ENCODE assay signal across 1 cellular context in the genomic region with DNA sequence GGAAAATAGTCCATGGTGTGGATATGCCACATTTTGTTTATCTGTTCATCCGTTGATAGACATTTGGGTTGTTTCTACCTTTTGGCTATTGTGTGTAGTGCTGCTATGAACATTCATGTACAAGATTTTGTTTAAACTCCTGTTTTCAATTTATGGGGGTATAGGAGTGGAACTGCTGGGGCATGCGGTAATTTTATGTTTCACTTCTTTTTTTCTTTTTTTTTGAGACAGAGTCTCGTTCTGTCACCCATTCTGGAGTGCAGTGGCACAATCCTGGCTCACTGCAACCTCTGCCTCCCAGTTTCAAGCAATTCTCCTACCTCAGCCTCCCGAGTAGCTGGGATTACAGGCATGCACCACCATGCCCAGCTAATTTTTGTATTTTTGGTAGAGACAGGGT. TPM values are rescaled to one million over a fixed set of nuclear protein-coding genes. Genes with fewer than 3 reads are reported as not detected.
"Had no signal": no experiment of that assay in that cellular context is flagged by ENCODE, and none has a peak within 500 bp of the region (broad histone marks: within the 10 kb centered on the region; RNA-seq: fewer than 3 reads in every experiment).

No MANE protein-coding gene starts in this region.

RNA-seq across cellular contexts. Expression of gene GPNMB, which starts 22.2 kb away (rescaled TPM):
- polyA plus RNA-seq: IgD-negative memory B cell had no signal
